8 cellular contexts compared by ENCODE assay signal in the genomic region with DNA sequence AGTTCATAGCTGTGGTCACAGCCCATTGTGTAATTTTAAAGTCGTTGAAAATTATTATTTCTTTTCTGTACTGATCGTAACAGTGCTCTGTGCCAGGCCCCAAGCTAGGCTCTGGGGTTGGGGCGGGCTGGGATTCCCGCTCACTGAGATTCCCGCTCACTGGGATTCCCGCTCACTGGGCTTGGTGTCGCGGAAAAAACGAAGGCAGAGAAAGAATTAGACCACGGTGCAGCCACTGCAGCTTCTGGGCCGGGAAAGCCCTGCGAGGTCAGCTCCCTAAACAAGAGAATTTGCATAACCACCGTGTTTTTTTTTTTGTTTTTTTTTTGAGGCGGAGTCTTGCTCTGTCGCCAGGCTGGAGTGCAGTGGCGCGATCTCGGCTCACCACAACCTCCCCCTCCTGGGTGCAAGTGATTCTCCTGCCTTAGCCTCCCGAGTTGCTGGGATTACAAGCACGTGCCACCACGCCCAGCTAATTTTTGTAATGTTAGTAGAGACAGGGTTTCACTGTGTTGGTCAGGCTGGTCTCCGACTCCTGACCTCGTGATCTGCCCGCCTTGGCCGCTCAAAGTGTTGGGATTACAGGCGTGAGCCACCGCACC. TPM values are rescaled to one million over a fixed set of nuclear protein-coding genes. Genes with fewer than 3 reads are reported as not detected.
DNase-seq lines count a peak whose midpoint lies in the region; ATAC-seq and TF ChIP-seq lines count a peak whose summit lies in the region.

No MANE protein-coding gene starts in this region.

- intact Hi-C loops in CD8-positive, alpha-beta T cell (cut with DNase I, micrococcal nuclease) = no loop called here
- intact Hi-C loops in IMR-90 (cut with micrococcal nuclease) = no loop called here

- H4K5ac ChIP-seq in IMR-90 (ENCODE audit: low read depth, low read length) = no peak overlapping the region

- no peak overlapping the region for H2BK120ac ChIP-seq in IMR-90 (ENCODE audit: low read depth, low read length)

- no peak overlapping the region for H2AFZ ChIP-seq in IMR-90 (replicated peaks; ENCODE audit: low read length, poor library complexity)

- no peak overlapping the region for H3K18ac ChIP-seq in IMR-90 (ENCODE audit: low read depth, low read length)

- no peak overlapping the region for H2AK9ac ChIP-seq in IMR-90 (replicated peaks; ENCODE audit: low read depth, low read length, poor library complexity)

- no peak overlapping the region for H2BK20ac ChIP-seq in IMR-90 (ENCODE audit: low read depth, low read length)

- no peak for TF ChIP-seq RAD21 in IMR-90 (IDR thresholded peaks at IDR 0.05; ENCODE audit: low read length)

- peaks cover 6% of the 10 kb centered on the region for H3K4me1 ChIP-seq in CD8-positive, alpha-beta T cell (ENCODE audit: insufficient read depth, low read length)
- peaks cover 20% of the 10 kb centered on the region for H3K4me1 ChIP-seq in IMR-90 (ENCODE audit: control insufficient read depth, insufficient read depth, low read length)

- dilution Hi-C loops in IMR-90 (cut with HindIII; ENCODE audit: low sequenced_read_pairs, unreplicated experiment) = no loop called here

- CTCF ChIA-PET in CD8-positive, alpha-beta T cell (lab: Charles Lee) = interaction anchor here (0.6 kb wide), 1 partner anchor 1451 kb away, joined by 3 read pairs; no protein-coding TSS in a partner anchor
- CTCF ChIA-PET in IMR-90 (lab: Yijun Ruan, JAX) (interaction anchor here (0.6 to 1.0 kb wide), 3 partner anchors 8 to 33 kb away, joined by 3 to 4 read pairs (median 3); no protein-coding TSS in a partner anchor), T-cell (lab: Charles Lee) (interaction anchor here in 1 of 2 donors (0.5 to 0.9 kb wide), 3 partner anchors 8 to 470 kb away, joined by 3 to 5 read pairs (median 3); no protein-coding TSS in a partner anchor)

- H3K4me2 ChIP-seq in IMR-90 (ENCODE audit: low read depth, low read length) = no peak overlapping the region

- no peaks in the 10 kb centered on the region for H3K9me3 Mint-ChIP-seq in CD8-positive, alpha-beta T cell
- no peaks in the 10 kb centered on the region for H3K9me3 Mint-ChIP-seq in T-cell

- H4K8ac ChIP-seq in IMR-90 (ENCODE audit: low read depth in 2 of 2, low read length in 2 of 2) = no peak overlapping the region

- no peak overlapping the region for H2BK15ac ChIP-seq in IMR-90 (ENCODE audit: low read depth, low read length)

- no peaks in the 10 kb centered on the region for H3K36me3 ChIP-seq in CD8-positive, alpha-beta T cell (ENCODE audit: insufficient read depth, low read length)
- H3K36me3 ChIP-seq in IMR-90 (ENCODE audit: control insufficient read depth, insufficient read depth, low read length) = peaks cover 14% of the 10 kb centered on the region

- peaks cover 51% of the 10 kb centered on the region for H3K9me1 ChIP-seq in IMR-90 (ENCODE audit: insufficient read depth, low read length)

- H4K20me1 ChIP-seq in IMR-90 (ENCODE audit: insufficient read depth, low read length) = peaks cover 96% of the 10 kb centered on the region

- H3K56ac ChIP-seq in IMR-90 (ENCODE audit: extremely low read depth, insufficient read depth, low read length) = no peak overlapping the region

- H3K9ac ChIP-seq in IMR-90 (ENCODE audit: low read depth, low read length) = no peak overlapping the region

- no peak overlapping the region for H3K4ac ChIP-seq in IMR-90 (ENCODE audit: low read depth, low read length)

- H4K91ac ChIP-seq in IMR-90 (ENCODE audit: insufficient read depth, low read depth, low read length) = no peak overlapping the region

- H3K4me3 Mint-ChIP-seq in CD8-positive, alpha-beta T cell = no peak overlapping the region
- H3K4me3 Mint-ChIP-seq in T-cell = no peak overlapping the region

- peaks cover 44% of the 10 kb centered on the region for H3K36me3 Mint-ChIP-seq in CD8-positive, alpha-beta T cell
- H3K36me3 Mint-ChIP-seq in T-cell = peaks cover 31% of the 10 kb centered on the region

- no peak for DNase-seq in CD8-positive, alpha-beta T cell
- DNase-seq in IMR-90 = no peak
- DNase-seq in germinal center (ENCODE audit: low spot score) = peak; percentile 73
- DNase-seq in NCI-H1436 treated with DMSO at 0.1 percent for 48 hours (lab: John Stamatoyannopoulos, UW) = no peak
- no peak for DNase-seq in islet precursor cell
- DNase-seq in KG1 (lab: John Stamatoyannopoulos, UW) = no peak
- no peak for DNase-seq in T-cell

- no peak for TF ChIP-seq CTCF in CD8-positive, alpha-beta T cell (IDR thresholded peaks at IDR 0.05)
- no peak for TF ChIP-seq CTCF in IMR-90 (conservative IDR thresholded peaks at IDR 0.05; ENCODE audit: low read depth, low read length)

- no peak for ATAC-seq in CD8-positive, alpha-beta T cell
- peak; percentile 78 for ATAC-seq in GM19351 (IDR thresholded peaks at IDR 0.05; ENCODE audit: unreplicated experiment)
- ATAC-seq in IMR-90 (ENCODE audit: low read depth) = no peak
- no peak for ATAC-seq in T-cell (replicated peaks in 1 of 4)

- H3K27me3 Mint-ChIP-seq in CD8-positive, alpha-beta T cell (ENCODE audit: low read depth) = no peaks in the 10 kb centered on the region
- no peaks in the 10 kb centered on the region for H3K27me3 Mint-ChIP-seq in T-cell

- no peak for TF ChIP-seq POLR2A in IMR-90 (IDR thresholded peaks at IDR 0.05; ENCODE audit: low read depth, low read length)

- in situ Hi-C loops in IMR-90 (cut with MboI; ENCODE audit: low sequenced_read_pairs) = no loop called here

- no peak overlapping the region for H2AK5ac ChIP-seq in IMR-90 (ENCODE audit: low read depth, low read length)

- no peaks in the 10 kb centered on the region for H3K27me3 ChIP-seq in CD8-positive, alpha-beta T cell (ENCODE audit: insufficient read depth, low read length)
- H3K27me3 ChIP-seq in IMR-90 (ENCODE audit: control insufficient read depth, insufficient read depth, low read length) = no peaks in the 10 kb centered on the region

- peak overlapping the region; percentile 69 for H3K27ac Mint-ChIP-seq in CD8-positive, alpha-beta T cell
- no peak overlapping the region for H3K27ac Mint-ChIP-seq in T-cell

- no peak overlapping the region for H2BK5ac ChIP-seq in IMR-90 (ENCODE audit: low read depth, low read length, poor library complexity, severe bottlenecking)

- H3K4me3 ChIP-seq in CD8-positive, alpha-beta T cell (ENCODE audit: low read depth, low read length) = no peak overlapping the region
- H3K4me3 ChIP-seq in IMR-90 (ENCODE audit: insufficient read depth, low read depth, low read length) = no peak overlapping the region

- POLR2A ChIA-PET in CD8-positive, alpha-beta T cell (lab: Charles Lee) = interaction anchor here (1.9 kb wide), 1 partner anchor 11 kb away, joined by 5 read pairs; no protein-coding TSS in a partner anchor
- POLR2A ChIA-PET in IMR-90 (lab: Charles Lee; ENCODE audit: unreplicated experiment) (interaction anchor here (0.6 kb wide), 1 partner anchor 21 kb away, joined by 3 read pairs; no protein-coding TSS in a partner anchor), T-cell (lab: Charles Lee) (no interaction called here)

- H3K9me3 ChIP-seq in CD8-positive, alpha-beta T cell (ENCODE audit: low read length) = no peaks in the 10 kb centered on the region
- H3K9me3 ChIP-seq in IMR-90 (ENCODE audit: control insufficient read depth, insufficient read depth, low read length) = no peaks in the 10 kb centered on the region

- H3K4me1 Mint-ChIP-seq in CD8-positive, alpha-beta T cell (ENCODE audit: low read depth) = peaks cover 70% of the 10 kb centered on the region
- peaks cover 69 to 85% (median 78%) of the 10 kb centered on the region in 3 donors for H3K4me1 Mint-ChIP-seq in T-cell

- H3K23ac ChIP-seq in IMR-90 (ENCODE audit: low read depth, low read length) = no peak overlapping the region

- H3K79me1 ChIP-seq in IMR-90 (ENCODE audit: low read depth in 1 of 2, low read length in 2 of 2) = peaks cover 45 to 97% of the 10 kb centered on the region in 2 experiments

- H3K27ac ChIP-seq in CD8-positive, alpha-beta T cell (ENCODE audit: low read depth, low read length) = no peak overlapping the region
- H3K27ac ChIP-seq in IMR-90 (ENCODE audit: insufficient read depth, low read length) = no peak overlapping the region

- H3K14ac ChIP-seq in IMR-90 (replicated peaks; ENCODE audit: low read depth, low read length) = no peak overlapping the region

- no TSS peak for BruUV-seq in IMR-90 (replicated peaks; lab: Mats Ljungman, UMichigan)

- WGBS in IMR-90 (ENCODE audit: extremely low coverage in 2 of 2, insufficient read length in 1 of 2), 2 experiments = 82% methylated on average over 13 of the region's 27 CpGs; no CpG with 5 or more reads in 1 of the 2 experiments

TF ChIP-seq in IMR-90, 13 proteins besides CTCF, POLR2A, EP300 and RAD21:
- TF ChIP-seq CEBPB (IDR thresholded peaks at IDR 0.05; ENCODE audit: low read depth, low read length) = peak; percentile 35; the same call in 1 of the 2 replicates
- TF ChIP-seq CHD1 (IDR thresholded peaks at IDR 0.05; ENCODE audit: low read depth, low read length) = no peak
- no peak for TF ChIP-seq RCOR1 (IDR thresholded peaks at IDR 0.05; ENCODE audit: insufficient replicate concordance, low read length)

RNA-seq across cellular contexts. Expression of a gene that starts 31.2 kb away (rescaled TPM):
- total RNA-seq in CD8-positive, alpha-beta T cell = 10 to 100 TPM; 65.8 to 69.8 TPM
- 4.3 and 5.0 TPM in 2 replicates for total RNA-seq in IMR-90 (2012; rRNA removed)
- 8.8 TPM in 2 replicates for polyA plus RNA-seq in IMR-90 (2012; rRNA removed)
- polyA plus RNA-seq in IMR-90 (2012; cell fraction: cytosol; rRNA removed) = 6.7 and 6.8 TPM in 2 replicates
- 18.7 and 30.1 TPM in 2 replicates for polyA plus RNA-seq in IMR-90 (2012; cell fraction: nucleus; rRNA removed; ENCODE audit: low replicate concordance)
- 10 to 100 TPM; 63.9 to 79.7 (median 74.2) TPM for total RNA-seq in T-cell

Comparison
In these comparisons a context has a peak if more than half of its experiments do, and no peak if none do; other contexts are left out.
1. RNA of a gene that starts 31.2 kb away (total RNA-seq): 63.9 to 79.7 TPM in T-cell and 65.8 to 69.8 TPM in CD8-positive, alpha-beta T cell; 4.3 to 5.0 TPM in IMR-90; every median in the first group is over 10 times any median in the second.
2. POLR2A ChIA-PET loops: an anchor here in CD8-positive, alpha-beta T cell (1.9 kb wide) and IMR-90 (0.6 kb wide); none called in T-cell.